Comparison of ENCODE assay signal across 8 cellular contexts in genomic region chr2:98731709-98732349, GRCh38. TPM values are rescaled to one million over a fixed set of nuclear protein-coding genes. Genes with fewer than 3 reads are reported as not detected.
A peak's percentile ranks its signal among the peaks of the same experiment; 100 is the strongest.
DNase-seq lines count a peak whose midpoint lies in the region; ATAC-seq and TF ChIP-seq lines count a peak whose summit lies in the region.

No MANE protein-coding gene starts in this region.

- H3K9me3 ChIP-seq in GM23248 (ENCODE audit: low read depth) (no peaks in the 10 kb centered on the region), gastrocnemius medialis (no peaks in the 10 kb centered on the region)

- H3K36me3 ChIP-seq in GM23248 (ENCODE audit: low read depth) (no peaks in the 10 kb centered on the region), gastrocnemius medialis (no peaks in the 10 kb centered on the region)

- no peaks in the 10 kb centered on the region for H3K9me2 ChIP-seq in GM23248 (ENCODE audit: insufficient read depth)

- no peaks in the 10 kb centered on the region for H4K20me1 ChIP-seq in GM23248 (ENCODE audit: insufficient read depth)

- H3K79me2 ChIP-seq in GM23248 (ENCODE audit: insufficient read depth): no peaks in the 10 kb centered on the region

- no peaks in the 10 kb centered on the region for H3F3A ChIP-seq in GM23248 (ENCODE audit: insufficient read depth)

- in situ Hi-C loops in GM23248 (cut with MboI): no loop called here
- in situ Hi-C loops in gastrocnemius medialis (cut with MboI; ENCODE audit: low sequenced_read_pairs in 4 of 4): no loop called here

- no peak for TF ChIP-seq POLR2A in gastrocnemius medialis (IDR thresholded peaks at IDR 0.05)

- no peak for TF ChIP-seq CTCF in fibroblast of mammary gland (conservative IDR thresholded peaks at IDR 0.05; ENCODE audit: control insufficient read depth, insufficient read depth, low read depth, low read length)
- no peak for TF ChIP-seq CTCF in gastrocnemius medialis (IDR thresholded peaks at IDR 0.05 in 4 of 5, conservative IDR thresholded peaks at IDR 0.05 in 1 of 5)

- H3K4me3 ChIP-seq in GM23248 (peak overlapping the region; percentile 66), fibroblast of mammary gland (ENCODE audit: control insufficient read depth, low read depth, low read length) (peak overlapping the region; percentile 28), gastrocnemius medialis (peak overlapping the region; percentile 58 to 86 (median 65))

- H3K4me1 ChIP-seq in GM23248 (ENCODE audit: insufficient read depth) (no peaks in the 10 kb centered on the region), gastrocnemius medialis (peaks cover 18 to 20% of the 10 kb centered on the region in 2 donors)

- H3K4me2 ChIP-seq in GM23248 (ENCODE audit: unreplicated experiment): peak overlapping the region; percentile 50

- peak; percentile 3 to 4 for ATAC-seq in gastrocnemius medialis
- no peak for ATAC-seq in GM21367 (IDR thresholded peaks at IDR 0.05; ENCODE audit: unreplicated experiment)
- ATAC-seq in GM18511 (IDR thresholded peaks at IDR 0.05; ENCODE audit: unreplicated experiment): no peak

- no peak overlapping the region for H3K27ac ChIP-seq in GM23248
- peak overlapping the region; percentile 76 to 92 (median 88) for H3K27ac ChIP-seq in gastrocnemius medialis

- H2AFZ ChIP-seq in GM23248: peak overlapping the region; percentile 87

- 24 to 27% methylated on average over 13 of the region's 13 CpGs for WGBS in GM23248 (ENCODE audit: low coverage in 1 of 2, low lambda C conversion rate in 2 of 2, missing lambda C conversion rate in 2 of 2), 2 experiments

- no peak overlapping the region for H3K9ac ChIP-seq in GM23248

- DNase-seq in GM23248: no peak
- DNase-seq in SK-N-DZ (ENCODE audit: low spot score): peak; percentile 13
- DNase-seq in fibroblast of mammary gland (ENCODE audit: low read depth): no peak
- no peak for DNase-seq in gastrocnemius medialis
- DNase-seq in DMS 273 (lab: John Stamatoyannopoulos, UW; ENCODE audit: unreplicated experiment): no peak
- DNase-seq in NCI-H2081 (lab: John Stamatoyannopoulos, UW): no peak

- intact Hi-C loops in gastrocnemius medialis (cut with DNase I; ENCODE audit: low total_unique reads): loop anchor here (2.0 to 10.0 kb wide), 2 partner anchors 123 to 423 kb away; partner anchors contain the start of genes COA5, LIPT1, TSGA10 and UNC50

- H3K27me3 ChIP-seq in GM23248 (replicated peaks; ENCODE audit: insufficient read depth) (peaks cover 88% of the 10 kb centered on the region), gastrocnemius medialis (no peaks in the 10 kb centered on the region)

RNA-seq across cellular contexts. Expression of gene MGAT4A, which starts 0.9 kb away (rescaled TPM):
- under 0.01 TPM in 1 of 2 replicates, not detected in the other for total RNA-seq in GM23248 (2014; rRNA removed; shearing (Covaris generic))
- not detected in 2 replicates for polyA plus RNA-seq in GM23248 (2016; fragmentation: Nextera tagmentation; extraction: Ambion mirVana)
- 7.7 and 18.2 TPM in 2 replicates for polyA plus RNA-seq in SK-N-DZ (2014; cell fraction: cytosol; rRNA removed)
- polyA plus RNA-seq in SK-N-DZ (2014; cell fraction: nucleus; rRNA removed): 9.6 and 16.7 TPM in 2 replicates
- 10 to 100 TPM in 3 of 4 donors, 1 to 10 TPM in 1; 4.2 to 14.1 (median 12.2) TPM for total RNA-seq in gastrocnemius medialis

Comparison
In these comparisons a context has a peak if more than half of its experiments do, and no peak if none do; other contexts are left out.
1. ATAC-seq: peak in gastrocnemius medialis (2 of 2); none in GM21367 (single experiment) and GM18511 (single experiment).
2. Peak in every context shown above with its lines, with median percentiles within 50 percentile points of each other: H3K4me3 ChIP-seq.